20 cellular contexts compared by ENCODE assay signal in the genomic region with DNA sequence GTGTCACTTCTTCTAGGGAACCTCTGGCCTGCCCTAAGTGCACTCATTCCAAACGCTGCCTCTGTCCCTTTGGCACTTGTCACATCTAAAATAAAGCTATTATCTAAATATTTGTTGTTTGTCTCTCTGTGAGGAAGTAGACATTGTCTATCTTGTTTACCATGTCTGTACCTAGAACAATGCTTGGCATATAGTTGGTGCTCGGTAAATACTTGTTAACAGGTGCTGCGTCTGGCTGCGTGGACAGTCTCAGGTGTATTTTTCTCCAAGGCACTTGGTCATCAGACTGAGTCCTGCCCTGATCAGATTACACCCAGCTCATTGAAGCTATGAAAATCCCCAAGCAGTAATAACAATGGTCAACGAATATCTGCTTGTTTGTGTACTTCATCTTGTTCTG.
DNase-seq lines count a peak whose midpoint lies in the region; TF ChIP-seq lines count a peak whose summit lies in the region.
"Had no signal": no experiment of that assay in that cellular context is flagged by ENCODE, and none has a peak within 500 bp of the region (broad histone marks: within the 10 kb centered on the region; RNA-seq: fewer than 3 reads in every experiment).

No MANE protein-coding gene starts in this region.

- TF ChIP-seq CTCF in LNCaP clone FGC (IDR thresholded peaks at IDR 0.05; ENCODE audit: control insufficient read depth, extremely low read depth, insufficient read depth) (no peak), PC-9 (conservative IDR thresholded peaks at IDR 0.05) (no peak), A673 (conservative IDR thresholded peaks at IDR 0.05; ENCODE audit: low read depth, low read length) (no peak)

- H4K20me1 ChIP-seq in PC-9 (ENCODE audit: insufficient read depth): no peaks in the 10 kb centered on the region

- no peaks in the 10 kb centered on the region for H3F3A ChIP-seq in PC-9 (ENCODE audit: insufficient read depth, low read depth)

- peak overlapping the region; percentile 8; the same call in 1 of the 2 replicates for H3K4me2 ChIP-seq in PC-9

- H3K9me3 ChIP-seq in PC-9 (ENCODE audit: insufficient read depth, low read depth) (peaks cover 8% of the 10 kb centered on the region; the same call in 1 of the 2 replicates), A673 (ENCODE audit: low read depth, low read length, poor library complexity, severe bottlenecking) (no peaks in the 10 kb centered on the region)

- POLR2A ChIA-PET in PC-9 (lab: Charles Lee; ENCODE audit: unreplicated experiment): no interaction called here
- POLR2A ChIA-PET in A673 (lab: Charles Lee; ENCODE audit: low non-redundant PET): no interaction called here

- H2AFZ ChIP-seq in PC-9: no peak overlapping the region

- H3K4me1 ChIP-seq in PC-9 (replicated peaks; ENCODE audit: insufficient read depth) (peaks cover 18% of the 10 kb centered on the region), A673 (ENCODE audit: insufficient read depth, low read length, poor library complexity, severe bottlenecking) (no peaks in the 10 kb centered on the region)
- H3K4me1 ChIP-seq: SJSA1 had no signal

- H3K4me3 ChIP-seq in LNCaP clone FGC (ENCODE audit: low read depth, low read length): no peak overlapping the region
- no peak overlapping the region for H3K4me3 ChIP-seq in PC-9
- H3K4me3 ChIP-seq in A673 (ENCODE audit: low read depth, low read length, poor library complexity, severe bottlenecking): no peak overlapping the region
- H3K4me3 ChIP-seq: SJSA1 had no signal

- BruUV-seq in PC-9 (replicated peaks; lab: Mats Ljungman, UMichigan): no TSS peak
- no TSS peak for BruUV-seq in A673 (replicated peaks; lab: Mats Ljungman, UMichigan)

- H3K27ac ChIP-seq in PC-9: no peak overlapping the region
- H3K27ac ChIP-seq in A673 (ENCODE audit: low read depth, low read length, poor library complexity, severe bottlenecking): no peak overlapping the region
- H3K27ac ChIP-seq: C4-2B, HL-60, SJSA1 had no signal

- no peaks in the 10 kb centered on the region for H3K79me2 ChIP-seq in PC-9 (ENCODE audit: low read depth)

- H3K36me3 ChIP-seq in PC-9 (ENCODE audit: low read depth) (no peaks in the 10 kb centered on the region), A673 (ENCODE audit: insufficient read depth, low read length, poor library complexity, severe bottlenecking) (no peaks in the 10 kb centered on the region)
- H3K36me3 ChIP-seq: SJSA1 had no signal

- intact Hi-C loops in PC-9 (cut with micrococcal nuclease; ENCODE audit: unreplicated experiment): no loop called here
- intact Hi-C loops in A673 (cut with micrococcal nuclease; ENCODE audit: unreplicated experiment): no loop called here

- H3K9me2 ChIP-seq in PC-9 (ENCODE audit: insufficient read depth): no peaks in the 10 kb centered on the region

- CTCF ChIA-PET in PC-9 (lab: Charles Lee): no interaction called here
- CTCF ChIA-PET in A673 (lab: Charles Lee): no interaction called here

- H3K27me3 ChIP-seq in PC-9 (ENCODE audit: insufficient read depth, low read depth): no peaks in the 10 kb centered on the region
- no peaks in the 10 kb centered on the region for H3K27me3 ChIP-seq in A673 (replicated peaks; ENCODE audit: insufficient read depth, low read depth, low read length, poor library complexity)

- DNase-seq in LNCaP clone FGC (ENCODE audit: low read depth) (peak; percentile 97), NCI-H2196 (lab: John Stamatoyannopoulos, UW; ENCODE audit: unreplicated experiment) (peak; percentile 56), PC-9 (no peak), left kidney (ENCODE audit: low read depth, low spot score) (peak; percentile 15), germinal center (ENCODE audit: low spot score) (no peak), A673 (ENCODE audit: low spot score) (no peak), GM03348 (ENCODE audit: low spot score) (no peak)
- DNase-seq: CD8-positive, alpha-beta T cell; DMS 273 treated with DMSO at 0.1 percent for 48 hours; DND-41; Karpas-422; MV-4-11; NCI-H1105 treated with DMSO at 0.1 percent for 48 hours; NCI-H146; NCI-H345; NCI-H524 treated with DMSO at 0.1 percent for 48 hours; T-helper 2 cell had no signal

Comparison
In these comparisons a context has a peak if more than half of its experiments do, and no peak if none do; other contexts are left out.
1. DNase-seq: peak in LNCaP clone FGC (single experiment), NCI-H2196 (single experiment) and left kidney (single experiment); none in PC-9 (0 of 2), germinal center (single experiment), A673 (single experiment) and GM03348 (single experiment).